8 cellular contexts compared by ENCODE assay signal in the genomic region with DNA sequence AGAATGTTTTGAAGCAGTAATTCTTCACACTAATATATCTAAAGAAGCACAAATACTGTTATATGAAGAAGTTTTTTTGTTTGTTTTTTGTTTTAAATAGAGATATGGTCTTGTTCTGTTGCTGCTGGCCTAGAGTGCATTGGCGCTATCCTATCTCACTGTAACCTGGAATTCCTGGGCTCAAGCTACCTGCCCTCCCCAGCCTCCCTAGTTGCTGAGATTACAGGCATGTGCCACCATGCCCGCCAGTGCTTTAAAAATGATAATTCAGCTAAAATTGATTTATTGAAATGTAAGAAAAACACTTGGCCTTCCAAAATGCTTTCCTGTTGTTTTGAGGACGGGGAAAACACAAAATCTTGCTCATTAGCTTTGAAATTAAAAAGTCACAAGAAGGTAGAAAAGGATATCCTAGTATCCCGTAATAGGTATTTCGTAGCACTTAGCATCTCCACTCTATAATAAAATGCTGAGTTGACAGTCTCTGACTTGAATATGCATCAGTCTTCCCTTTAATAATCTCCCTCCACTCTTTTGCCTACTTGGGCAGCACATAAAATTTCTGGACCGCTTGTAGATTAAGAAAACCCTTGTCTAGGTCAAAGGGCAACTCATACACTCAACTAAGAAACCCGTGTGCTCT. TPM values are rescaled to one million over a fixed set of nuclear protein-coding genes. Genes with fewer than 3 reads are reported as not detected.
A peak's percentile ranks its signal among the peaks of the same experiment; 100 is the strongest.
DNase-seq lines count a peak whose midpoint lies in the region; ATAC-seq and TF ChIP-seq lines count a peak whose summit lies in the region.

No MANE protein-coding gene starts in this region.

- no peaks in the 10 kb centered on the region for H3F3A ChIP-seq in OCI-LY1 (ENCODE audit: insufficient read depth, low read length)

- DNase-seq in Caco-2 = no peak
- no peak for DNase-seq in endodermal cell
- no peak for DNase-seq in ovary
- no peak for DNase-seq in T-helper 9 cell
- no peak for DNase-seq in iPS-NIHi11 (ENCODE audit: low spot score)
- DNase-seq in inferior parietal cortex (ENCODE audit: extremely low spot score) = no peak

- H3K4me3 Mint-ChIP-seq in Caco-2 (ENCODE audit: unreplicated experiment) = peak overlapping the region; percentile 85
- H3K4me3 Mint-ChIP-seq in endodermal cell = peak overlapping the region; percentile 81

- H3K27me3 Mint-ChIP-seq in Caco-2 (ENCODE audit: insufficient read depth, unreplicated experiment) (peaks cover 7% of the 10 kb centered on the region), endodermal cell (ENCODE audit: insufficient read depth) (peaks cover 19% of the 10 kb centered on the region)

- H3K9me3 ChIP-seq in Caco-2 (no peaks in the 10 kb centered on the region), OCI-LY1 (ENCODE audit: low read length) (no peaks in the 10 kb centered on the region), endodermal cell (ENCODE audit: control insufficient read depth, low read length) (no peaks in the 10 kb centered on the region), ovary (no peaks in the 10 kb centered on the region)

- H3K36me3 ChIP-seq in Caco-2 (ENCODE audit: control insufficient read depth, insufficient read depth, low read length) (no peaks in the 10 kb centered on the region), OCI-LY1 (ENCODE audit: insufficient read depth, low read length) (peaks cover 11% of the 10 kb centered on the region), endodermal cell (ENCODE audit: control insufficient read depth, insufficient read depth, low read length) (peaks cover 9% of the 10 kb centered on the region), ovary (no peaks in the 10 kb centered on the region)

- H3K4me2 ChIP-seq in OCI-LY1 (ENCODE audit: low read length) = peak overlapping the region; percentile 86

- no peak for ATAC-seq in HG02870 (IDR thresholded peaks at IDR 0.05; ENCODE audit: unreplicated experiment)

- intact Hi-C loops in Caco-2 (cut with micrococcal nuclease; ENCODE audit: unreplicated experiment) (loop anchor here (5.0 kb wide), 1 partner anchor 320 kb away; no protein-coding TSS in a partner anchor), ovary (cut with DNase I) (no loop called here)

- CTCF ChIA-PET in Caco-2 (lab: Charles Lee) = interaction anchor here (0.7 kb wide), 1 partner anchor 1289 kb away, joined by 3 read pairs; no protein-coding TSS in a partner anchor

- no peaks in the 10 kb centered on the region for H3K9me2 ChIP-seq in OCI-LY1 (ENCODE audit: low read depth, low read length)

- no peak overlapping the region for H3K27ac Mint-ChIP-seq in Caco-2 (ENCODE audit: unreplicated experiment)
- H3K27ac Mint-ChIP-seq in endodermal cell = no peak overlapping the region

- H3K4me3 ChIP-seq in Caco-2 (ENCODE audit: low read depth, low read length) = peak overlapping the region; percentile 63
- H3K4me3 ChIP-seq in OCI-LY1 (ENCODE audit: low read depth, low read length, poor library complexity, severe bottlenecking) = peak overlapping the region; percentile 89
- H3K4me3 ChIP-seq in endodermal cell (ENCODE audit: low read length) = peak overlapping the region; percentile 81
- peak overlapping the region; percentile 88 for H3K4me3 ChIP-seq in ovary

- H3K27me3 ChIP-seq in Caco-2 (replicated peaks; ENCODE audit: control insufficient read depth, insufficient read depth, low read length) = no peaks in the 10 kb centered on the region
- H3K27me3 ChIP-seq in OCI-LY1 (ENCODE audit: insufficient read depth, low read length) = no peaks in the 10 kb centered on the region
- H3K27me3 ChIP-seq in endodermal cell (ENCODE audit: control insufficient read depth, insufficient read depth, low read length, poor library complexity, severe bottlenecking) = no peaks in the 10 kb centered on the region
- no peaks in the 10 kb centered on the region for H3K27me3 ChIP-seq in ovary

- H3K27ac ChIP-seq in OCI-LY1 (ENCODE audit: low read depth, low read length, poor library complexity, severe bottlenecking) = peak overlapping the region; percentile 83
- no peak overlapping the region for H3K27ac ChIP-seq in endodermal cell (ENCODE audit: low read depth, low read length)
- peak overlapping the region in 1 of 2 donors; percentile 96 for H3K27ac ChIP-seq in ovary

- H3K9me3 Mint-ChIP-seq in Caco-2 (ENCODE audit: unreplicated experiment) = no peaks in the 10 kb centered on the region
- H3K9me3 Mint-ChIP-seq in endodermal cell = no peaks in the 10 kb centered on the region

- H3K4me1 ChIP-seq in Caco-2 (peaks cover 26% of the 10 kb centered on the region), OCI-LY1 (ENCODE audit: insufficient read depth, low read length, severe bottlenecking) (peaks cover 41% of the 10 kb centered on the region), endodermal cell (ENCODE audit: control insufficient read depth, insufficient read depth, low read length) (peaks cover 7% of the 10 kb centered on the region), ovary (ENCODE audit: insufficient read depth) (peaks cover 3% of the 10 kb centered on the region)

- peaks cover 27% of the 10 kb centered on the region for H3K79me2 ChIP-seq in OCI-LY1 (ENCODE audit: insufficient read depth, low read length)

- no peaks in the 10 kb centered on the region for H4K20me1 ChIP-seq in OCI-LY1 (ENCODE audit: insufficient read depth, low read length)

- peaks cover 23% of the 10 kb centered on the region for H3K36me3 Mint-ChIP-seq in Caco-2 (ENCODE audit: insufficient read depth, unreplicated experiment)
- peaks cover 7% of the 10 kb centered on the region for H3K36me3 Mint-ChIP-seq in endodermal cell (ENCODE audit: low read depth)

- WGBS in endodermal cell (ENCODE audit: insufficient coverage in 1 of 2, insufficient read length in 1 of 2), 2 experiments = 85 to 91% methylated on average over 6 to 7 of the region's 7 CpGs
- 55 to 60% (median 56%) methylated on average over 7 of the region's 7 CpGs for WGBS in ovary, 3 donors

- H2AFZ ChIP-seq in OCI-LY1 (ENCODE audit: low read length) = no peak overlapping the region

- TF ChIP-seq CTCF in Caco-2 (IDR thresholded peaks at IDR 0.05; ENCODE audit: insufficient read depth in 1 of 2, low read depth in 1 of 2, low read length in 1 of 2, severe bottlenecking in 1 of 2, unreplicated experiment in 1 of 2) (no peak), OCI-LY1 (IDR thresholded peaks at IDR 0.05; ENCODE audit: low read length) (no peak), endodermal cell (conservative IDR thresholded peaks at IDR 0.05) (no peak), ovary (IDR thresholded peaks at IDR 0.05) (no peak)

- TSS peak; percentile 44 for BruUV-seq in Caco-2 (replicated peaks; lab: Mats Ljungman, UMichigan)

- peak overlapping the region; percentile 94 for H3K9ac ChIP-seq in OCI-LY1 (ENCODE audit: low read length)
- peak overlapping the region; percentile 99 for H3K9ac ChIP-seq in endodermal cell (ENCODE audit: extremely low read depth, low read length, poor library complexity, severe bottlenecking)

- POLR2A ChIA-PET in Caco-2 (lab: Charles Lee) = no interaction called here

- TF ChIP-seq EP300 in ovary (IDR thresholded peaks at IDR 0.05) = no peak

- TF ChIP-seq POLR2A in ovary (IDR thresholded peaks at IDR 0.05) = no peak

- peaks cover 28% of the 10 kb centered on the region for H3K4me1 Mint-ChIP-seq in Caco-2 (ENCODE audit: low read depth, unreplicated experiment)
- peaks cover 28% of the 10 kb centered on the region for H3K4me1 Mint-ChIP-seq in endodermal cell

RNA-seq across cellular contexts. Expression of a gene that starts 1.4 kb away (rescaled TPM):
- total RNA-seq in Caco-2 (2022) (5.9 and 6.7 TPM in 2 replicates), endodermal cell (1 to 10 TPM; 7.9 to 8.1 TPM), ovary (10 to 100 TPM in 4 of 7 donors, 1 to 10 TPM in 3; 6.3 to 15.3 (median 10.9) TPM)
- 7.9 TPM for polyA plus RNA-seq in endodermal cell (2013, experiment 1 of 2)
- 6.7 TPM for polyA plus RNA-seq in endodermal cell (2013, experiment 2 of 2)
- polyA plus RNA-seq in ovary = 1 to 10 TPM; 6.9 to 7.3 TPM
